16 cellular contexts compared by ENCODE assay signal in genomic region chr15:45441686-45442085, GRCh38.
DNase-seq lines count a peak whose midpoint lies in the region; ATAC-seq and TF ChIP-seq lines count a peak whose summit lies in the region.
"Had no signal": no experiment of that assay in that cellular context is flagged by ENCODE, and none has a peak within 500 bp of the region (broad histone marks: within the 10 kb centered on the region; RNA-seq: fewer than 3 reads in every experiment).

No MANE protein-coding gene starts in this region.

- TF ChIP-seq CTCF in VCaP (conservative IDR thresholded peaks at IDR 0.05): no peak
- no peak for TF ChIP-seq CTCF in lung (IDR thresholded peaks at IDR 0.05; ENCODE audit: control extremely low read depth, extremely low read depth)
- TF ChIP-seq CTCF in upper lobe of right lung (IDR thresholded peaks at IDR 0.05): no peak

- ATAC-seq in lung (ENCODE audit: insufficient read depth, low FRiP score): no peak
- peak; percentile 20 for ATAC-seq in upper lobe of right lung
- ATAC-seq: effector memory CD8-positive, alpha-beta T cell; right lobe of liver; stimulated activated naive CD8-positive, alpha-beta T cell treated with anti-CD3 and anti-CD28 coated beads, Interleukin-15, Interleukin-2, amounts not matched to agents 100 U/mL and 50 U/mL, for 24 hours had no signal

- H3K9me3 ChIP-seq in lung (ENCODE audit: control insufficient read depth in 2 of 2, insufficient read depth in 1 of 2, low read length in 1 of 2): no peaks in the 10 kb centered on the region
- no peaks in the 10 kb centered on the region for H3K9me3 ChIP-seq in upper lobe of right lung
- H3K9me3 ChIP-seq: heart left ventricle, right lobe of liver had no signal

- no peak overlapping the region for H3K4me3 ChIP-seq in lung
- no peak overlapping the region for H3K4me3 ChIP-seq in upper lobe of right lung
- H3K4me3 ChIP-seq: right lobe of liver had no signal

- DNase-seq in activated CD8-positive, alpha-beta memory T cell treated with anti-CD3 and anti-CD28 coated beads, Interleukin-2, amount 50 U/mL, for 48 hours: peak; percentile 6
- DNase-seq in activated CD8-positive, alpha-beta memory T cell treated with anti-CD3 and anti-CD28 coated beads for 24 hours: no peak
- DNase-seq in lung (ENCODE audit: low spot score): peak; percentile 66
- no peak for DNase-seq in upper lobe of right lung
- DNase-seq in midbrain (lab: John Stamatoyannopoulos, UW): no peak
- no peak for DNase-seq in GM19238 (ENCODE audit: insufficient read length, low spot score)
- DNase-seq in GM19240 (ENCODE audit: insufficient read length, low spot score): no peak
- DNase-seq: activated CD4-positive, alpha-beta T cell treated with anti-CD3 and anti-CD28 coated beads, Interleukin-2, amount 50 U/mL, for 4 hours; activated naive CD4-positive, alpha-beta T cell; CD8-positive, alpha-beta memory T cell; effector memory CD8-positive, alpha-beta T cell; mesenchymal stem cell; stimulated activated naive CD8-positive, alpha-beta T cell treated with anti-CD3 and anti-CD28 coated beads, Interleukin-15, Interleukin-2, amounts not matched to agents 100 U/mL and 50 U/mL, for 24 hours had no signal

- H3K27me3 ChIP-seq in lung (ENCODE audit: control insufficient read depth, insufficient read depth) (no peaks in the 10 kb centered on the region), upper lobe of right lung (no peaks in the 10 kb centered on the region)
- H3K27me3 ChIP-seq: heart left ventricle, right lobe of liver had no signal

- H3K36me3 ChIP-seq in lung (ENCODE audit: control insufficient read depth in 2 of 2, insufficient read depth in 2 of 2, low read length in 2 of 2) (no peaks in the 10 kb centered on the region), upper lobe of right lung (no peaks in the 10 kb centered on the region)
- H3K36me3 ChIP-seq: heart left ventricle, right lobe of liver had no signal

- H3K27ac ChIP-seq in VCaP: peak overlapping the region; percentile 63
- no peak overlapping the region for H3K27ac ChIP-seq in lung (ENCODE audit: low read depth in 1 of 2, low read length in 1 of 2)
- no peak overlapping the region for H3K27ac ChIP-seq in upper lobe of right lung
- H3K27ac ChIP-seq: right lobe of liver had no signal

- intact Hi-C loops in upper lobe of right lung (cut with DNase I): no loop called here

- 44 to 65% methylated on average over 8 of the region's 8 CpGs for WGBS in lung, 2 donors

- H3K4me1 ChIP-seq in lung (ENCODE audit: control insufficient read depth in 2 of 2, insufficient read depth in 2 of 2, low read length in 2 of 2) (peaks cover 0 to 4% of the 10 kb centered on the region in 2 donors), upper lobe of right lung (peaks cover 11% of the 10 kb centered on the region)

Comparison
In these comparisons a context has a peak if more than half of its experiments do, and no peak if none do; other contexts are left out.
1. DNase-seq: peak in activated CD8-positive, alpha-beta memory T cell treated with anti-CD3 and anti-CD28 coated beads, Interleukin-2, amount 50 U/mL, for 48 hours (single experiment) and lung (single experiment); none in activated CD8-positive, alpha-beta memory T cell treated with anti-CD3 and anti-CD28 coated beads for 24 hours (single experiment), upper lobe of right lung (single experiment), midbrain (single experiment), GM19238 (single experiment) and GM19240 (single experiment).